ENCODE assay signal across 24 cellular contexts in genomic region chr22:32348031-32348611, GRCh38. TPM values are rescaled to one million over a fixed set of nuclear protein-coding genes. Genes with fewer than 3 reads are reported as not detected.
DNase-seq lines count a peak whose midpoint lies in the region; ATAC-seq and TF ChIP-seq lines count a peak whose summit lies in the region.
"Had no signal": no experiment of that assay in that cellular context is flagged by ENCODE, and none has a peak within 500 bp of the region (broad histone marks: within the 10 kb centered on the region; RNA-seq: fewer than 3 reads in every experiment).

No MANE protein-coding gene starts in this region.

- peak overlapping the region; percentile 53 for H2BK5ac ChIP-seq in neuronal stem cell (ENCODE audit: low read length)

- no peak overlapping the region for H2AFZ ChIP-seq in neuronal stem cell (ENCODE audit: low read length)
- H2AFZ ChIP-seq: GM23248 had no signal

- no peaks in the 10 kb centered on the region for H3K36me3 ChIP-seq in neuronal stem cell (replicated peaks in 1 of 2; ENCODE audit: control insufficient read depth in 2 of 2, insufficient read depth in 2 of 2, low read length in 2 of 2)
- H3K36me3 ChIP-seq: BLaER1, HAP-1 had no signal

- H3K4me1 Mint-ChIP-seq in activated CD8-positive, alpha-beta T cell treated with anti-CD3 and anti-CD28 coated beads, Interleukin-2, amount 10 ng/mL, durations not matched to agents 7 days and 5 days (ENCODE audit: low read depth), result no peaks in the 10 kb centered on the region
- peaks cover 10% of the 10 kb centered on the region for H3K4me1 Mint-ChIP-seq in activated CD8-positive, alpha-beta T cell treated with anti-CD3 and anti-CD28 coated beads for 36 hours (ENCODE audit: low read depth)
- no peaks in the 10 kb centered on the region for H3K4me1 Mint-ChIP-seq in stimulated activated memory B cell treated with anti-CD40 and anti-IgM and Interleukin-4, amounts not matched to agents 10 μg/mL and 1 μg/mL and 100 μg/mL, for 72 hours
- H3K4me1 Mint-ChIP-seq: CD14-positive monocyte had no signal

- H3K27me3 Mint-ChIP-seq in activated CD8-positive, alpha-beta T cell treated with anti-CD3 and anti-CD28 coated beads, Interleukin-2, amount 10 ng/mL, durations not matched to agents 7 days and 5 days (ENCODE audit: low read depth), result peaks cover 22% of the 10 kb centered on the region
- peaks cover 15% of the 10 kb centered on the region for H3K27me3 Mint-ChIP-seq in activated CD8-positive, alpha-beta T cell treated with anti-CD3 and anti-CD28 coated beads for 36 hours
- peaks cover 12% of the 10 kb centered on the region for H3K27me3 Mint-ChIP-seq in stimulated activated memory B cell treated with anti-CD40 and anti-IgM and Interleukin-4, amounts not matched to agents 10 μg/mL and 1 μg/mL and 100 μg/mL, for 72 hours

- no peak for TF ChIP-seq CTCF in activated CD8-positive, alpha-beta T cell treated with anti-CD3 and anti-CD28 coated beads for 36 hours (IDR thresholded peaks at IDR 0.05)

- no peak overlapping the region for H4K8ac ChIP-seq in neuronal stem cell (ENCODE audit: low read depth, low read length)

- H2BK12ac ChIP-seq in neuronal stem cell (ENCODE audit: low read length), result peak overlapping the region; percentile 84

- H3K4me3 ChIP-seq in neuronal stem cell (ENCODE audit: low read length in 2 of 2), result no peak overlapping the region
- H3K4me3 ChIP-seq: BLaER1, GM12878, GM23248, HAP-1 had no signal

- intact Hi-C loops in activated CD8-positive, alpha-beta T cell treated with anti-CD3 and anti-CD28 coated beads for 36 hours (cut with micrococcal nuclease), result no loop called here

- no CpG with 5 or more reads among the region's 6 CpGs for WGBS in neuronal stem cell (ENCODE audit: extremely low coverage in 2 of 2, insufficient read length in 2 of 2, insufficient replicate concordance in 1 of 2), 2 donors

- peaks cover under 1% of the 10 kb centered on the region for H3K79me1 ChIP-seq in neuronal stem cell (ENCODE audit: low read depth, low read length)

- peaks cover 11 to 35% of the 10 kb centered on the region in 2 donors for H3K4me1 ChIP-seq in neuronal stem cell (ENCODE audit: control insufficient read depth in 2 of 2, insufficient read depth in 1 of 2, low read depth in 1 of 2, low read length in 2 of 2)
- H3K4me1 ChIP-seq: BLaER1, HAP-1 had no signal

- POLR2A ChIA-PET in activated CD8-positive, alpha-beta T cell treated with anti-CD3 and anti-CD28 coated beads, Interleukin-2, amount 10 ng/mL, durations not matched to agents 7 days and 5 days (lab: Charles Lee), result no interaction called here
- POLR2A ChIA-PET in activated CD8-positive, alpha-beta T cell treated with anti-CD3 and anti-CD28 coated beads for 36 hours (lab: Charles Lee), result interaction anchor here (0.6 kb wide), 1 partner anchor 122 kb away, joined by 4 read pairs; no protein-coding TSS in a partner anchor

- no peak overlapping the region for H3K27ac Mint-ChIP-seq in activated CD8-positive, alpha-beta T cell treated with anti-CD3 and anti-CD28 coated beads, Interleukin-2, amount 10 ng/mL, durations not matched to agents 7 days and 5 days
- no peak overlapping the region for H3K27ac Mint-ChIP-seq in activated CD8-positive, alpha-beta T cell treated with anti-CD3 and anti-CD28 coated beads for 36 hours
- no peak overlapping the region for H3K27ac Mint-ChIP-seq in stimulated activated memory B cell treated with anti-CD40 and anti-IgM and Interleukin-4, amounts not matched to agents 10 μg/mL and 1 μg/mL and 100 μg/mL, for 72 hours
- H3K27ac Mint-ChIP-seq: CD14-positive monocyte; CD8-positive, alpha-beta T cell had no signal

- H4K91ac ChIP-seq in neuronal stem cell (ENCODE audit: low read depth, low read length, poor library complexity), result no peak overlapping the region

- no peaks in the 10 kb centered on the region for H3K36me3 Mint-ChIP-seq in activated CD8-positive, alpha-beta T cell treated with anti-CD3 and anti-CD28 coated beads, Interleukin-2, amount 10 ng/mL, durations not matched to agents 7 days and 5 days (ENCODE audit: low read depth)
- H3K36me3 Mint-ChIP-seq in activated CD8-positive, alpha-beta T cell treated with anti-CD3 and anti-CD28 coated beads for 36 hours (ENCODE audit: low read depth), result no peaks in the 10 kb centered on the region
- H3K36me3 Mint-ChIP-seq in stimulated activated memory B cell treated with anti-CD40 and anti-IgM and Interleukin-4, amounts not matched to agents 10 μg/mL and 1 μg/mL and 100 μg/mL, for 72 hours, result no peaks in the 10 kb centered on the region
- H3K36me3 Mint-ChIP-seq: CD14-positive monocyte; CD8-positive, alpha-beta T cell had no signal

- H3K27ac ChIP-seq in neuronal stem cell (replicated peaks; ENCODE audit: low read length), result no peak overlapping the region
- H3K27ac ChIP-seq: BLaER1, GM23248 had no signal

- H3K4me2 ChIP-seq in neuronal stem cell (ENCODE audit: insufficient read depth, low read length, poor library complexity, severe bottlenecking), result no peak overlapping the region
- H3K4me2 ChIP-seq: BLaER1 had no signal

- peak overlapping the region; percentile 96 for H3K18ac ChIP-seq in neuronal stem cell (ENCODE audit: low read length)

- H2BK120ac ChIP-seq in neuronal stem cell (ENCODE audit: low read depth, low read length), result no peak overlapping the region

- peak overlapping the region; percentile 94 for H2BK15ac ChIP-seq in neuronal stem cell (ENCODE audit: low read length)

- H3K14ac ChIP-seq in neuronal stem cell (ENCODE audit: low read length), result no peak overlapping the region

- no peak overlapping the region for H3K4me3 Mint-ChIP-seq in activated CD8-positive, alpha-beta T cell treated with anti-CD3 and anti-CD28 coated beads, Interleukin-2, amount 10 ng/mL, durations not matched to agents 7 days and 5 days
- H3K4me3 Mint-ChIP-seq in activated CD8-positive, alpha-beta T cell treated with anti-CD3 and anti-CD28 coated beads for 36 hours, result no peak overlapping the region
- no peak overlapping the region for H3K4me3 Mint-ChIP-seq in stimulated activated memory B cell treated with anti-CD40 and anti-IgM and Interleukin-4, amounts not matched to agents 10 μg/mL and 1 μg/mL and 100 μg/mL, for 72 hours
- H3K4me3 Mint-ChIP-seq: CD14-positive monocyte; CD8-positive, alpha-beta T cell had no signal

- H3K23ac ChIP-seq in neuronal stem cell (ENCODE audit: low read depth, low read length, poor library complexity), result no peak overlapping the region

- peak; percentile 9 for DNase-seq in activated CD8-positive, alpha-beta T cell treated with anti-CD3 and anti-CD28 coated beads, Interleukin-2, amount 10 ng/mL, durations not matched to agents 7 days and 5 days
- DNase-seq in activated CD8-positive, alpha-beta T cell treated with anti-CD3 and anti-CD28 coated beads for 36 hours, result no peak
- DNase-seq in NCI-H446 treated with DMSO at 0.1 percent for 48 hours (lab: John Stamatoyannopoulos, UW), result peak; percentile 65
- DNase-seq in neuronal stem cell (ENCODE audit: low spot score), result no peak
- no peak for DNase-seq in DMS114 treated with DMSO at 0.1 percent for 48 hours (lab: John Stamatoyannopoulos, UW; ENCODE audit: unreplicated experiment)
- no peak for DNase-seq in occipital lobe (lab: John Stamatoyannopoulos, UW)
- DNase-seq: 8988T; Calu3; CD8-positive, alpha-beta T cell; DMS153; DMS79; GF-D8; GM23248 had no signal

- no peak for ATAC-seq in activated CD8-positive, alpha-beta T cell treated with anti-CD3 and anti-CD28 coated beads, Interleukin-2, amount 10 ng/mL, durations not matched to agents 7 days and 5 days
- no peak for ATAC-seq in activated CD8-positive, alpha-beta T cell treated with anti-CD3 and anti-CD28 coated beads for 36 hours
- ATAC-seq in stimulated activated memory B cell treated with anti-CD40 and anti-IgM and Interleukin-4, amounts not matched to agents 10 μg/mL and 1 μg/mL and 100 μg/mL, for 72 hours, result peak; percentile 45
- ATAC-seq in HG03432 (IDR thresholded peaks at IDR 0.05; ENCODE audit: unreplicated experiment), result no peak
- ATAC-seq: CD8-positive, alpha-beta T cell; GM12878 had no signal

- H3K9ac ChIP-seq in neuronal stem cell (ENCODE audit: low read depth, low read length, poor library complexity), result no peak overlapping the region
- H3K9ac ChIP-seq: BLaER1, GM23248 had no signal

- H3K4ac ChIP-seq in neuronal stem cell (ENCODE audit: low read length), result peak overlapping the region; percentile 99

- peaks cover 0 to 3% of the 10 kb centered on the region in 2 donors for H3K9me3 ChIP-seq in neuronal stem cell (replicated peaks in 1 of 2; ENCODE audit: control insufficient read depth in 2 of 2, insufficient read depth in 1 of 2, low read depth in 1 of 2, low read length in 2 of 2)

- CTCF ChIA-PET in activated CD8-positive, alpha-beta T cell treated with anti-CD3 and anti-CD28 coated beads, Interleukin-2, amount 10 ng/mL, durations not matched to agents 7 days and 5 days (lab: Charles Lee), result interaction anchor here (0.9 kb wide), 1 partner anchor 82 kb away, joined by 3 read pairs; no protein-coding TSS in a partner anchor
- CTCF ChIA-PET in activated CD8-positive, alpha-beta T cell treated with anti-CD3 and anti-CD28 coated beads for 36 hours (lab: Charles Lee), result interaction anchor here (0.6 kb wide), 1 partner anchor 82 kb away, joined by 3 read pairs; no protein-coding TSS in a partner anchor

- peak overlapping the region; percentile 96 for H2AK5ac ChIP-seq in neuronal stem cell (ENCODE audit: low read depth, low read length)

- H3K27me3 ChIP-seq in neuronal stem cell (ENCODE audit: control insufficient read depth in 3 of 3, insufficient read depth in 3 of 3, low read depth in 1 of 3, low read length in 3 of 3), result no peaks in the 10 kb centered on the region
- H3K27me3 ChIP-seq: BLaER1 had no signal

- H3K9me3 Mint-ChIP-seq in activated CD8-positive, alpha-beta T cell treated with anti-CD3 and anti-CD28 coated beads, Interleukin-2, amount 10 ng/mL, durations not matched to agents 7 days and 5 days (ENCODE audit: insufficient read depth), result no peaks in the 10 kb centered on the region
- no peaks in the 10 kb centered on the region for H3K9me3 Mint-ChIP-seq in activated CD8-positive, alpha-beta T cell treated with anti-CD3 and anti-CD28 coated beads for 36 hours
- peaks cover 3% of the 10 kb centered on the region for H3K9me3 Mint-ChIP-seq in stimulated activated memory B cell treated with anti-CD40 and anti-IgM and Interleukin-4, amounts not matched to agents 10 μg/mL and 1 μg/mL and 100 μg/mL, for 72 hours
- H3K9me3 Mint-ChIP-seq: CD8-positive, alpha-beta T cell had no signal

RNA-seq across cellular contexts. Expression of gene RFPL3, which starts 9.5 kb away (rescaled TPM):
- not detected for total RNA-seq in activated CD8-positive, alpha-beta T cell treated with anti-CD3 and anti-CD28 coated beads, Interleukin-2, amount 10 ng/mL, durations not matched to agents 7 days and 5 days
- total RNA-seq in activated CD8-positive, alpha-beta T cell treated with anti-CD3 and anti-CD28 coated beads for 36 hours, result not detected
- polyA plus RNA-seq in neuronal stem cell (2013, experiment 1 of 2), result not detected
- polyA plus RNA-seq in neuronal stem cell (2013, experiment 2 of 2), result not detected
- total RNA-seq in occipital lobe, result not detected
- total RNA-seq: A673; Calu3; CD8-positive, alpha-beta T cell; Daoy; GM12878; GM23248; H4; HT-29 had no signal
- polyA plus RNA-seq: AG04450, CD14-positive monocyte, GM12878, GM23248 had no signal

Comparison
In these comparisons a context has a peak if more than half of its experiments do, and no peak if none do; other contexts are left out.
1. DNase-seq: peak in activated CD8-positive, alpha-beta T cell treated with anti-CD3 and anti-CD28 coated beads, Interleukin-2, amount 10 ng/mL, durations not matched to agents 7 days and 5 days (single experiment) and NCI-H446 treated with DMSO at 0.1 percent for 48 hours (single experiment); none in activated CD8-positive, alpha-beta T cell treated with anti-CD3 and anti-CD28 coated beads for 36 hours (single experiment), neuronal stem cell (single experiment), DMS114 treated with DMSO at 0.1 percent for 48 hours (single experiment) and occipital lobe (single experiment).